ENCODE assay signal across 1 cellular context in the genomic region with DNA sequence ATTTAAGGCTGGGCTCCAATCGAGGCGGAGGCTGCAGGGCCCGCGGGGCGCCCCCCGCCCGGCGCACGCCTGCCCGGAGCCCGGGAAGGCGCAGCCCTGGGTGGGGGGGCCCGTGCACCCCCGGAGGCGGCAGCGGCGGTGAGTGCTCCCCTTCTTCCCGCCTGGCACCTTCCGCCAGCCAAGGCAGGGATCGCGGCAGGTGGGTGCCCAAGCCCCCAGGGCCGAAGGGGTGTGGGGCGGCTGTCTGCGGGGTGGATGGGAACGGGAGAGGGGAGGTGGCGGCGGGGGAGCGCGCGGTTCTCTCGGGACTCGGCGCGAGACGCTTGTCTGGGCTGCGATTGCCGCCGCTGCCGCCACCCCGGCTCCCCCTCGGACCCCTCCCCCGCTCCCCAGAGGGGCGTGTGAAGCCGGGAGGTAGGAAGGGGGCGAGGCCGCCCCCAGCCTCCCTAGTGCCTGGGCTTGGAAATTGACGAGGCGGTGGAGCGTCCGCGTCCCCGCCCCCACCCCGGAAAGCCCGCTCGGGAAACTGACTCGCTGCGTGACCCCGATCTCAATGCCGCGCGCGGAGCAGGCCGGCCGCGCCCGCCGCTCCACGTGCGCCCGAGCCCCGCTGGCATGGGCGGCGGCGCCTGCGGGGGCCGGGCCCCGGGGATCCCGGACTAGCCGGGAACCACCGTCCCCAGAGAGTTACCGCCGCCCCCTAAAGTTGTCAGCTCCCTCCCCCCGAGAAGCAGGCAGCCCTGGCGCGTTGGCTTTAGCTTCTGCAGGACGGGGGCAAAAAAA.
TF ChIP-seq lines count a peak whose summit lies in the region.

No MANE protein-coding gene starts in this region.

TF ChIP-seq in HepG2, 621 proteins besides CTCF, POLR2A, EP300 and RAD21 (continued from another document and continues in another):
- TF ChIP-seq ZNF225 (CRISPR knock-in tag; IDR thresholded peaks at IDR 0.05) (peak; percentile 80; the same call in 1 of the 2 replicates), EZH2 (conservative IDR thresholded peaks at IDR 0.05; ENCODE audit: low read depth, low read length) (no peak), ZSCAN31 (CRISPR knock-in tag; IDR thresholded peaks at IDR 0.05; ENCODE audit: low read depth) (no peak), ZFP82 (CRISPR knock-in tag; IDR thresholded peaks at IDR 0.05; ENCODE audit: borderline replicate concordance) (peak; percentile 38; the same call in 1 of the 2 replicates), ZEB1 (IDR thresholded peaks at IDR 0.05; ENCODE audit: insufficient replicate concordance, low read depth) (no peak), ZNF24 (IDR thresholded peaks at IDR 0.05) (no peak; the same call in 1 of the 2 replicates), ZNF777 (CRISPR knock-in tag; IDR thresholded peaks at IDR 0.05) (peak; percentile 77), ZMYM4 (CRISPR knock-in tag; IDR thresholded peaks at IDR 0.05) (peak; percentile 76; the same call in 1 of the 2 replicates), MYNN (CRISPR knock-in tag; IDR thresholded peaks at IDR 0.05; ENCODE audit: low read depth) (no peak), NRL (CRISPR knock-in tag; IDR thresholded peaks at IDR 0.05; ENCODE audit: borderline replicate concordance) (no peak; the same call in 1 of the 2 replicates), ZNF558 (CRISPR knock-in tag; IDR thresholded peaks at IDR 0.05; ENCODE audit: borderline replicate concordance) (0 out of 2 replicates have a peak, but pooled peaks have one; percentile 26), ZNF557 (CRISPR knock-in tag; IDR thresholded peaks at IDR 0.05) (no peak), ZNF484 (CRISPR knock-in tag; IDR thresholded peaks at IDR 0.05; ENCODE audit: borderline replicate concordance, low read depth) (no peak), FLYWCH1 (CRISPR knock-in tag; IDR thresholded peaks at IDR 0.05) (no peak), ZBTB49 (CRISPR knock-in tag; IDR thresholded peaks at IDR 0.05; ENCODE audit: borderline replicate concordance) (no peak), ELK4 (CRISPR knock-in tag; IDR thresholded peaks at IDR 0.05; ENCODE audit: borderline replicate concordance) (no peak), ADNP (CRISPR knock-in tag; IDR thresholded peaks at IDR 0.05) (no peak), ZFP36 (IDR thresholded peaks at IDR 0.05; ENCODE audit: borderline replicate concordance, low read depth, low read length, partially characterized antibody) (no peak), ZNF749 (CRISPR knock-in tag; IDR thresholded peaks at IDR 0.05; ENCODE audit: borderline replicate concordance) (no peak), TIGD3 (CRISPR knock-in tag; IDR thresholded peaks at IDR 0.05; ENCODE audit: borderline replicate concordance) (no peak), MZF1 (CRISPR knock-in tag; IDR thresholded peaks at IDR 0.05; ENCODE audit: borderline replicate concordance) (peak; percentile 40; the same call in 1 of the 2 replicates), SUZ12 (IDR thresholded peaks at IDR 0.05; ENCODE audit: low read depth, low read length) (no peak), MXD4 (CRISPR knock-in tag; IDR thresholded peaks at IDR 0.05) (no peak), ZSCAN25 (CRISPR knock-in tag; IDR thresholded peaks at IDR 0.05) (peak; percentile 65; the same call in 1 of the 2 replicates), NFIC (IDR thresholded peaks at IDR 0.05; ENCODE audit: low read length) (no peak), SRY (CRISPR knock-in tag; IDR thresholded peaks at IDR 0.05) (peak; percentile 56; the same call in 1 of the 2 replicates), AGO2 (optimal IDR thresholded peaks at IDR 0.05; ENCODE audit: low read depth, low read length) (peak; percentile 85), NAIF1 (CRISPR knock-in tag; IDR thresholded peaks at IDR 0.05; ENCODE audit: borderline replicate concordance) (no peak), ZBTB37 (CRISPR knock-in tag; IDR thresholded peaks at IDR 0.05) (no peak)
- TF ChIP-seq, protein P1, sequence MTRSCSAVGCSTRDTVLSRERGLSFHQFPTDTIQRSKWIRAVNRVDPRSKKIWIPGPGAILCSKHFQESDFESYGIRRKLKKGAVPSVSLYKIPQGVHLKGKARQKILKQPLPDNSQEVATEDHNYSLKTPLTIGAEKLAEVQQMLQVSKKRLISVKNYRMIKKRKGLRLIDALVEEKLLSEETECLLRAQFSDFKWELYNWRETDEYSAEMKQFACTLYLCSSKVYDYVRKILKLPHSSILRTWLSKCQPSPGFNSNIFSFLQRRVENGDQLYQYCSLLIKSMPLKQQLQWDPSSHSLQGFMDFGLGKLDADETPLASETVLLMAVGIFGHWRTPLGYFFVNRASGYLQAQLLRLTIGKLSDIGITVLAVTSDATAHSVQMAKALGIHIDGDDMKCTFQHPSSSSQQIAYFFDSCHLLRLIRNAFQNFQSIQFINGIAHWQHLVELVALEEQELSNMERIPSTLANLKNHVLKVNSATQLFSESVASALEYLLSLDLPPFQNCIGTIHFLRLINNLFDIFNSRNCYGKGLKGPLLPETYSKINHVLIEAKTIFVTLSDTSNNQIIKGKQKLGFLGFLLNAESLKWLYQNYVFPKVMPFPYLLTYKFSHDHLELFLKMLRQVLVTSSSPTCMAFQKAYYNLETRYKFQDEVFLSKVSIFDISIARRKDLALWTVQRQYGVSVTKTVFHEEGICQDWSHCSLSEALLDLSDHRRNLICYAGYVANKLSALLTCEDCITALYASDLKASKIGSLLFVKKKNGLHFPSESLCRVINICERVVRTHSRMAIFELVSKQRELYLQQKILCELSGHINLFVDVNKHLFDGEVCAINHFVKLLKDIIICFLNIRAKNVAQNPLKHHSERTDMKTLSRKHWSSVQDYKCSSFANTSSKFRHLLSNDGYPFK (CRISPR knock-in tag; IDR thresholded peaks at IDR 0.05; ENCODE audit: borderline replicate concordance): no peak
- TF ChIP-seq, protein P2, sequence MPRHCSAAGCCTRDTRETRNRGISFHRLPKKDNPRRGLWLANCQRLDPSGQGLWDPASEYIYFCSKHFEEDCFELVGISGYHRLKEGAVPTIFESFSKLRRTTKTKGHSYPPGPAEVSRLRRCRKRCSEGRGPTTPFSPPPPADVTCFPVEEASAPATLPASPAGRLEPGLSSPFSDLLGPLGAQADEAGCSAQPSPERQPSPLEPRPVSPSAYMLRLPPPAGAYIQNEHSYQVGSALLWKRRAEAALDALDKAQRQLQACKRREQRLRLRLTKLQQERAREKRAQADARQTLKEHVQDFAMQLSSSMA (CRISPR knock-in tag; IDR thresholded peaks at IDR 0.05): no peak
- TF ChIP-seq, protein P3, sequence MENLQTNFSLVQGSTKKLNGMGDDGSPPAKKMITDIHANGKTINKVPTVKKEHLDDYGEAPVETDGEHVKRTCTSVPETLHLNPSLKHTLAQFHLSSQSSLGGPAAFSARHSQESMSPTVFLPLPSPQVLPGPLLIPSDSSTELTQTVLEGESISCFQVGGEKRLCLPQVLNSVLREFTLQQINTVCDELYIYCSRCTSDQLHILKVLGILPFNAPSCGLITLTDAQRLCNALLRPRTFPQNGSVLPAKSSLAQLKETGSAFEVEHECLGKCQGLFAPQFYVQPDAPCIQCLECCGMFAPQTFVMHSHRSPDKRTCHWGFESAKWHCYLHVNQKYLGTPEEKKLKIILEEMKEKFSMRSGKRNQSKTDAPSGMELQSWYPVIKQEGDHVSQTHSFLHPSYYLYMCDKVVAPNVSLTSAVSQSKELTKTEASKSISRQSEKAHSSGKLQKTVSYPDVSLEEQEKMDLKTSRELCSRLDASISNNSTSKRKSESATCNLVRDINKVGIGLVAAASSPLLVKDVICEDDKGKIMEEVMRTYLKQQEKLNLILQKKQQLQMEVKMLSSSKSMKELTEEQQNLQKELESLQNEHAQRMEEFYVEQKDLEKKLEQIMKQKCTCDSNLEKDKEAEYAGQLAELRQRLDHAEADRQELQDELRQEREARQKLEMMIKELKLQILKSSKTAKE (CRISPR knock-in tag; IDR thresholded peaks at IDR 0.05; ENCODE audit: borderline replicate concordance): 0 out of 2 replicates have a peak, but pooled peaks have one; percentile 30
- TF ChIP-seq, protein P4, sequence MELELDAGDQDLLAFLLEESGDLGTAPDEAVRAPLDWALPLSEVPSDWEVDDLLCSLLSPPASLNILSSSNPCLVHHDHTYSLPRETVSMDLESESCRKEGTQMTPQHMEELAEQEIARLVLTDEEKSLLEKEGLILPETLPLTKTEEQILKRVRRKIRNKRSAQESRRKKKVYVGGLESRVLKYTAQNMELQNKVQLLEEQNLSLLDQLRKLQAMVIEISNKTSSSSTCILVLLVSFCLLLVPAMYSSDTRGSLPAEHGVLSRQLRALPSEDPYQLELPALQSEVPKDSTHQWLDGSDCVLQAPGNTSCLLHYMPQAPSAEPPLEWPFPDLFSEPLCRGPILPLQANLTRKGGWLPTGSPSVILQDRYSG (CRISPR knock-in tag; IDR thresholded peaks at IDR 0.05): no peak
- TF ChIP-seq, protein P5, sequence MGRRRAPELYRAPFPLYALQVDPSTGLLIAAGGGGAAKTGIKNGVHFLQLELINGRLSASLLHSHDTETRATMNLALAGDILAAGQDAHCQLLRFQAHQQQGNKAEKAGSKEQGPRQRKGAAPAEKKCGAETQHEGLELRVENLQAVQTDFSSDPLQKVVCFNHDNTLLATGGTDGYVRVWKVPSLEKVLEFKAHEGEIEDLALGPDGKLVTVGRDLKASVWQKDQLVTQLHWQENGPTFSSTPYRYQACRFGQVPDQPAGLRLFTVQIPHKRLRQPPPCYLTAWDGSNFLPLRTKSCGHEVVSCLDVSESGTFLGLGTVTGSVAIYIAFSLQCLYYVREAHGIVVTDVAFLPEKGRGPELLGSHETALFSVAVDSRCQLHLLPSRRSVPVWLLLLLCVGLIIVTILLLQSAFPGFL (CRISPR knock-in tag; IDR thresholded peaks at IDR 0.05): no peak
- TF ChIP-seq, protein P6, sequence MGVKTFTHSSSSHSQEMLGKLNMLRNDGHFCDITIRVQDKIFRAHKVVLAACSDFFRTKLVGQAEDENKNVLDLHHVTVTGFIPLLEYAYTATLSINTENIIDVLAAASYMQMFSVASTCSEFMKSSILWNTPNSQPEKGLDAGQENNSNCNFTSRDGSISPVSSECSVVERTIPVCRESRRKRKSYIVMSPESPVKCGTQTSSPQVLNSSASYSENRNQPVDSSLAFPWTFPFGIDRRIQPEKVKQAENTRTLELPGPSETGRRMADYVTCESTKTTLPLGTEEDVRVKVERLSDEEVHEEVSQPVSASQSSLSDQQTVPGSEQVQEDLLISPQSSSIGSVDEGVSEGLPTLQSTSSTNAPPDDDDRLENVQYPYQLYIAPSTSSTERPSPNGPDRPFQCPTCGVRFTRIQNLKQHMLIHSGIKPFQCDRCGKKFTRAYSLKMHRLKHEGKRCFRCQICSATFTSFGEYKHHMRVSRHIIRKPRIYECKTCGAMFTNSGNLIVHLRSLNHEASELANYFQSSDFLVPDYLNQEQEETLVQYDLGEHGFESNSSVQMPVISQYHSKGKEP (CRISPR knock-in tag; IDR thresholded peaks at IDR 0.05): no peak
- TF ChIP-seq, protein P7, sequence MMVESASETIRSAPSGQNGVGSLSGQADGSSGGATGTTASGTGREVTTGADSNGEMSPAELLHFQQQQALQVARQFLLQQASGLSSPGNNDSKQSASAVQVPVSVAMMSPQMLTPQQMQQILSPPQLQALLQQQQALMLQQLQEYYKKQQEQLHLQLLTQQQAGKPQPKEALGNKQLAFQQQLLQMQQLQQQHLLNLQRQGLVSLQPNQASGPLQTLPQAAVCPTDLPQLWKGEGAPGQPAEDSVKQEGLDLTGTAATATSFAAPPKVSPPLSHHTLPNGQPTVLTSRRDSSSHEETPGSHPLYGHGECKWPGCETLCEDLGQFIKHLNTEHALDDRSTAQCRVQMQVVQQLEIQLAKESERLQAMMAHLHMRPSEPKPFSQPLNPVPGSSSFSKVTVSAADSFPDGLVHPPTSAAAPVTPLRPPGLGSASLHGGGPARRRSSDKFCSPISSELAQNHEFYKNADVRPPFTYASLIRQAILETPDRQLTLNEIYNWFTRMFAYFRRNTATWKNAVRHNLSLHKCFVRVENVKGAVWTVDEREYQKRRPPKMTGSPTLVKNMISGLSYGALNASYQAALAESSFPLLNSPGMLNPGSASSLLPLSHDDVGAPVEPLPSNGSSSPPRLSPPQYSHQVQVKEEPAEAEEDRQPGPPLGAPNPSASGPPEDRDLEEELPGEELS (CRISPR knock-in tag; IDR thresholded peaks at IDR 0.05): no peak
